In genomic region chr14:52552063-52552988, GRCh38 we compare ENCODE assay signal across 8 cellular contexts. TPM values are rescaled to one million over a fixed set of nuclear protein-coding genes. Genes with fewer than 3 reads are reported as not detected.
DNase-seq lines count a peak whose midpoint lies in the region; ATAC-seq and TF ChIP-seq lines count a peak whose summit lies in the region.

GPR137C (plus strand) TSS chr14:52552836; CDS start chr14:52553148, 312 bp downstream.
TXNDC16 (minus strand) TSS chr14:52552505; CDS start chr14:52543557, 8,948 bp downstream.

- no peaks in the 10 kb centered on the region for H3K9me3 ChIP-seq in heart right ventricle

- H3K4me3 ChIP-seq in heart right ventricle, result peak within 1 kb of the TSS; percentile 66 to 95 (median 83)

- in situ Hi-C loops in GM13977 (cut with MboI; ENCODE audit: low pct_unique_long_range_greater_than_20kb, low sequenced_read_pairs, unreplicated experiment), result no loop called here

- intact Hi-C loops in heart right ventricle (cut with DNase I), result loop anchor here in 4 of 10 donors (5.0 to 10.0 kb wide), 4 partner anchors 142 to 242 kb away; partner anchors contain the start of genes ERO1A (in 2 of the 4), PSMC6 (in 2 of the 4) and GNPNAT1 (in 1 of the 4)

- H3K27me3 ChIP-seq in heart right ventricle, result no peaks in the 10 kb centered on the region

- 0 to 1% methylated on average over 77 to 81 of the region's 81 CpGs for WGBS in heart right ventricle, 2 donors

- H3K27ac Mint-ChIP-seq in T-cell (peak within 1 kb of the TSS; percentile 82 to 94), type B pancreatic cell (peak within 1 kb of the TSS; percentile 94)

- no peaks in the 10 kb centered on the region for H3K36me3 ChIP-seq in heart right ventricle

- CTCF ChIA-PET in T-cell (lab: Charles Lee), result interaction anchor here (0.6 to 1.7 kb wide), 6 partner anchors 13 to 1894 kb away, joined by 3 to 7 read pairs (median 4); partner anchors contain the start of gene STYX (in 1 of the 2)

- peak within 1 kb of the TSS; percentile 93 to 96 (median 94) for H3K4me3 Mint-ChIP-seq in T-cell
- peak within 1 kb of the TSS; percentile 99 for H3K4me3 Mint-ChIP-seq in type B pancreatic cell

- peak; percentile 98 for DNase-seq in GM13977 (ENCODE audit: low spot score)
- peak; percentile 99 for DNase-seq in NCI-H146 (lab: John Stamatoyannopoulos, UW)
- DNase-seq in T-cell, result peak; percentile 98 to 100 (median 100)
- DNase-seq in amniotic stem cell (lab: John Stamatoyannopoulos, UW), result peak; percentile 99
- peak; percentile 99 to 100 for DNase-seq in heart right ventricle
- peak; percentile 100 for DNase-seq in pons (ENCODE audit: low spot score)
- DNase-seq in type B pancreatic cell (ENCODE audit: extremely low spot score, unreplicated experiment), result peak; percentile 98

- H3K27me3 Mint-ChIP-seq in T-cell, result peaks cover 0 to 15% of the 10 kb centered on the region in 2 donors
- no peaks in the 10 kb centered on the region for H3K27me3 Mint-ChIP-seq in type B pancreatic cell

- TF ChIP-seq CTCF in GM13977 (IDR thresholded peaks at IDR 0.05; ENCODE audit: extremely low read depth, insufficient read depth, missing control alignments) (no peak), heart right ventricle (IDR thresholded peaks at IDR 0.05) (no peak), type B pancreatic cell (conservative IDR thresholded peaks at IDR 0.05) (no peak)

- H3K4me1 Mint-ChIP-seq in T-cell, result peaks cover 33 to 40% (median 33%) of the 10 kb centered on the region in 3 donors
- H3K4me1 Mint-ChIP-seq in type B pancreatic cell (ENCODE audit: unreplicated experiment), result peaks cover 15% of the 10 kb centered on the region

- H3K27ac ChIP-seq in heart right ventricle, result peak within 1 kb of the TSS; percentile 44 to 91 (median 81)

- H3K36me3 Mint-ChIP-seq in T-cell (no peaks in the 10 kb centered on the region), type B pancreatic cell (peaks cover 8% of the 10 kb centered on the region)

- H3K4me1 ChIP-seq in heart right ventricle, result peaks cover 4 to 31% (median 20%) of the 10 kb centered on the region in 9 donors

- H3K9me3 Mint-ChIP-seq in T-cell, result no peaks in the 10 kb centered on the region
- peaks cover 7% of the 10 kb centered on the region for H3K9me3 Mint-ChIP-seq in type B pancreatic cell

- POLR2A ChIA-PET in T-cell (lab: Charles Lee), result interaction anchor here (0.5 to 1.1 kb wide), 16 partner anchors 11 to 1813 kb away, joined by 3 to 8 read pairs (median 4); partner anchors contain the start of gene STYX (in 1 of the 2)

- ATAC-seq in HG02870 (IDR thresholded peaks at IDR 0.05; ENCODE audit: unreplicated experiment) (peak; percentile 95), T-cell (replicated peaks in 1 of 4) (peak; percentile 86 to 91 (median 88)), heart right ventricle (peak; percentile 97 to 100 (median 99))

RNA-seq across cellular contexts. Expression of gene GPR137C, which starts in this region (rescaled TPM):
- under 1 TPM in 3 of 5 donors, not detected in 2; 0.13 to 0.33 (median 0.15) TPM for total RNA-seq in T-cell
- 1 to 10 TPM in 6 of 10 donors, under 1 TPM in 4; 0.62 to 2.3 (median 1.1) TPM for total RNA-seq in heart right ventricle
- polyA plus RNA-seq in heart right ventricle, result 1 to 10 TPM in 1 of 2 donors, under 1 TPM in 1; 0.88 to 1.4 TPM
- total RNA-seq in type B pancreatic cell (ENCODE audit: low replicate concordance), result 1.6 and 6.1 TPM in 2 replicates

RNA-seq across cellular contexts. Expression of gene TXNDC16, which starts in this region (rescaled TPM):
- total RNA-seq in T-cell (10 to 100 TPM in 1 of 5 donors, 1 to 10 TPM in 4; 6.0 to 12.4 (median 9.0) TPM), heart right ventricle (1 to 10 TPM; 3.1 to 6.3 (median 4.3) TPM), type B pancreatic cell (ENCODE audit: low replicate concordance) (6.3 and 17.2 TPM in 2 replicates)
- 1 to 10 TPM; 1.2 to 1.3 TPM for polyA plus RNA-seq in heart right ventricle

Comparison
In these comparisons a context has a peak if more than half of its experiments do, and no peak if none do; other contexts are left out.
1. Peak in every context shown above with its lines: DNase-seq, ATAC-seq, H3K4me3 ChIP-seq and H3K27ac ChIP-seq.